Comparison of ENCODE assay signal across 8 cellular contexts in the genomic region with DNA sequence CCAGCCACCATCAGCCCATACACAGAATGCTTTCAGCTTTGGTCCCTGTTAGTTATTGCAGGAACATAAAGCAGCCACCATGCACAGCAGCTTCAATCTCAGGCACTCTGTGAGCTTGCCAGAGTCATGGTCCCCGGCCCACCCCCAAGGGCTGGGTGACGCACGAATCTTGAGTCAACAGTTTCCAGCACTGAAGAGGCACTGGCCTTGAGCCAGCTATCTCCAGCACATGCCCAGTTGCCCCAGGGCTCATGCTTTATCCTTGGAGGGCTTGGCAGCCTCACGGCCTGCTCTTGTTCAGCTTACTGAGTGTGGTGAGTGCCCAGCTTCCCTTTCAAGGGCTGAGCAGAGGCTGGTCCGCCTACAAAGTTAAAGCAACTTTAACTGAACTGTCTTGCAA.
DNase-seq lines count a peak whose midpoint lies in the region; ATAC-seq, FAIRE-seq and TF ChIP-seq lines count a peak whose summit lies in the region.

No MANE protein-coding gene starts in this region.

- dilution Hi-C loops in keratinocyte (cut with MboI; ENCODE audit: extremely low pct_ligation_motif_present, low sequenced_read_pairs), result no loop called here

- no peaks in the 10 kb centered on the region for H3K79me2 ChIP-seq in keratinocyte (ENCODE audit: control insufficient read depth, insufficient read depth, low read length)

- DNase-seq in NCI-H1694 treated with DMSO at 0.1 percent for 48 hours (lab: John Stamatoyannopoulos, UW) (peak; percentile 13), NCI-H1694 (lab: John Stamatoyannopoulos, UW) (no peak), amniotic stem cell (lab: John Stamatoyannopoulos, UW) (peak; percentile 35), keratinocyte (ENCODE audit: low read depth, low spot score) (peak; percentile 73), upper lobe of right lung (peak; percentile 95), T-helper 1 cell (no peak)
- DNase-seq in activated naive CD4-positive, alpha-beta T cell treated with anti-CD3 and anti-CD28 coated beads, Interleukin-2, amount 50 U/mL, for 72 hours (ENCODE audit: low spot score in 2 of 2), result no peak

- H4K20me1 ChIP-seq in keratinocyte (ENCODE audit: control insufficient read depth, extremely low read depth, insufficient read depth, low read length), result no peaks in the 10 kb centered on the region

- no peak overlapping the region for H3K9ac ChIP-seq in keratinocyte (ENCODE audit: control insufficient read depth, extremely low read depth, insufficient read depth, low read length)

- TF ChIP-seq CTCF in keratinocyte (optimal IDR thresholded peaks at IDR 0.05 in 1 of 3, IDR thresholded peaks at IDR 0.05 in 1 of 3, conservative IDR thresholded peaks at IDR 0.05 in 1 of 3; ENCODE audit: extremely low read depth in 1 of 3, insufficient read depth in 2 of 3, low read length in 3 of 3), result no peak
- no peak for TF ChIP-seq CTCF in upper lobe of right lung (IDR thresholded peaks at IDR 0.05)

- no peak overlapping the region for H3K4me2 ChIP-seq in keratinocyte (ENCODE audit: control insufficient read depth, extremely low read depth, insufficient read depth, low read depth, low read length)

- no peak overlapping the region for H3K27ac Mint-ChIP-seq in activated naive CD4-positive, alpha-beta T cell treated with anti-CD3 and anti-CD28 coated beads, Interleukin-2, amount 50 U/mL, for 72 hours

- intact Hi-C loops in upper lobe of right lung (cut with DNase I), result no loop called here

- H3K4me3 ChIP-seq in keratinocyte (ENCODE audit: control insufficient read depth in 2 of 3, extremely low read depth in 1 of 3, insufficient read depth in 2 of 3, low read depth in 1 of 3, low read length in 3 of 3) (no peak overlapping the region), upper lobe of right lung (no peak overlapping the region)

- H3K9me3 ChIP-seq in keratinocyte (ENCODE audit: control insufficient read depth, low read depth, low read length) (no peaks in the 10 kb centered on the region), upper lobe of right lung (no peaks in the 10 kb centered on the region)

- no peak overlapping the region for H2AFZ ChIP-seq in keratinocyte (ENCODE audit: control insufficient read depth, low read length)

- ATAC-seq in upper lobe of right lung, result peak; percentile 90
- ATAC-seq in HG03469 (IDR thresholded peaks at IDR 0.05; ENCODE audit: unreplicated experiment), result no peak
- no peak for ATAC-seq in activated naive CD4-positive, alpha-beta T cell treated with anti-CD3 and anti-CD28 coated beads, Interleukin-2, amount 50 U/mL, for 72 hours

- H3K27me3 ChIP-seq in keratinocyte (ENCODE audit: control insufficient read depth, extremely low read depth, insufficient read depth, low read length), result peaks cover 16% of the 10 kb centered on the region
- H3K27me3 ChIP-seq in upper lobe of right lung, result no peaks in the 10 kb centered on the region

- H3K9me3 Mint-ChIP-seq in activated naive CD4-positive, alpha-beta T cell treated with anti-CD3 and anti-CD28 coated beads, Interleukin-2, amount 50 U/mL, for 72 hours, result no peaks in the 10 kb centered on the region

- FAIRE-seq in keratinocyte (lab: Jason Lieb, UNC), result peak; percentile 87

- H3K36me3 Mint-ChIP-seq in activated naive CD4-positive, alpha-beta T cell treated with anti-CD3 and anti-CD28 coated beads, Interleukin-2, amount 50 U/mL, for 72 hours, result no peaks in the 10 kb centered on the region

- H3K27ac ChIP-seq in keratinocyte (ENCODE audit: control insufficient read depth, insufficient read depth, low read length) (no peak overlapping the region), upper lobe of right lung (peak overlapping the region; percentile 65)

- H3K36me3 ChIP-seq in keratinocyte (ENCODE audit: control insufficient read depth in 2 of 2, extremely low read depth in 1 of 2, insufficient read depth in 2 of 2, low read length in 2 of 2) (no peaks in the 10 kb centered on the region), upper lobe of right lung (no peaks in the 10 kb centered on the region)

- peaks cover 7% of the 10 kb centered on the region for H3K4me1 ChIP-seq in keratinocyte (ENCODE audit: control insufficient read depth, extremely low read depth, insufficient read depth, low read length)
- peaks cover 29% of the 10 kb centered on the region for H3K4me1 ChIP-seq in upper lobe of right lung

- H3K9me1 ChIP-seq in keratinocyte (ENCODE audit: control insufficient read depth, extremely low read depth, insufficient read depth, low read length), result no peaks in the 10 kb centered on the region

Comparison
In these comparisons a context has a peak if more than half of its experiments do, and no peak if none do; other contexts are left out.
1. DNase-seq: peak in NCI-H1694 treated with DMSO at 0.1 percent for 48 hours (single experiment), amniotic stem cell (single experiment), keratinocyte (single experiment) and upper lobe of right lung (single experiment); none in NCI-H1694 (single experiment), T-helper 1 cell (0 of 5) and activated naive CD4-positive, alpha-beta T cell treated with anti-CD3 and anti-CD28 coated beads, Interleukin-2, amount 50 U/mL, for 72 hours (0 of 2).